In the genomic region with DNA sequence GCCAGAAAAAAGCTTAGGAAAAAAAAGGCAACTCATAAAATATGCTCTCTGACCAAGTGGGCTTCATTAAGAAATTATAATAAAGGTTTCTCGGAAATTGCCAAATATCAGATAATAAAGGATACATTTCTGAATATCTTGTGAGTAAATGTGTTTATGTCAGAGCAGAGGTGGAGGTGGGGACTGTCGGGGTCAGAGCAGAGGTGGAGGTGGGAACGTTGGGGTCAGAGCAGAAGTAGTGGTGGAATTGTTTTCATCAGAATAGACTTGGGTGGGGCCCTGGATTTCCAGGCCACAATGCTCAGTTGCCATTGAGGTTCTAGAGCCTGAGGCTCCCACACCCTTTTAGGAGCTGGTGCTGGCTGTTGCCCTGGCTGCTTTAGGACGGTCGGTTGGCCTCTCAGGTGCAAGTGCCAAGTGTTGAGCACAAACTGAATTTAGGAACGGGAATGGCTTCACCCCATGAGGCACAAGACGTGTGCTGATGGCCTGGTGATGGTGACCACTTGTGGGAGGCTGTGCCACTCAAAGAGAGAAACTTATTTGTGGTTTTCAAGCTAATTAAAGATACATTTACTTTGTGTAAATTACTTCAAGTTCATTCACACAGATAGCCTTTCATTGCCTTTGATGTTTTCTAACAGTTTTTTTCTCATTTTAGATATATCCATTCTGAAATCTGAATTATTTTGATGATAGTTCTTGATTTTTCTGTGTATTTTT, we compare ENCODE assay signal across 9 cellular contexts.
A peak's percentile ranks its signal among the peaks of the same experiment; 100 is the strongest.
DNase-seq lines count a peak whose midpoint lies in the region; ATAC-seq, FAIRE-seq and TF ChIP-seq lines count a peak whose summit lies in the region.
"Had no signal": no experiment of that assay in that cellular context is flagged by ENCODE, and none has a peak within 500 bp of the region (broad histone marks: within the 10 kb centered on the region; RNA-seq: fewer than 3 reads in every experiment).

No MANE protein-coding gene starts in this region.

- peak; percentile 54 for FAIRE-seq in astrocyte (lab: Jason Lieb, UNC)
- peak; percentile 58 for FAIRE-seq in keratinocyte (lab: Jason Lieb, UNC)

- H3K27me3 ChIP-seq in MM.1S (replicated peaks; ENCODE audit: insufficient read depth, low read length) (no peaks in the 10 kb centered on the region), astrocyte (ENCODE audit: insufficient read depth, low read length) (no peaks in the 10 kb centered on the region), keratinocyte (ENCODE audit: control insufficient read depth, extremely low read depth, insufficient read depth, low read length) (peaks cover 3% of the 10 kb centered on the region), upper lobe of left lung (no peaks in the 10 kb centered on the region)

- no peaks in the 10 kb centered on the region for H3K9me1 ChIP-seq in keratinocyte (ENCODE audit: control insufficient read depth, extremely low read depth, insufficient read depth, low read length)

- H3K4me1 ChIP-seq in MM.1S (ENCODE audit: low read length) (peaks cover 21% of the 10 kb centered on the region), astrocyte (ENCODE audit: insufficient read depth, low read length) (peaks cover 6% of the 10 kb centered on the region), keratinocyte (ENCODE audit: control insufficient read depth, extremely low read depth, insufficient read depth, low read length) (peaks cover 7% of the 10 kb centered on the region), upper lobe of left lung (peaks cover 0 to 5% (median 0%) of the 10 kb centered on the region in 4 donors)

- peak in 3 of 4 experiments; percentile 12 to 37 (median 32) for DNase-seq in activated naive CD4-positive, alpha-beta T cell (lab: John Stamatoyannopoulos, UW)
- no peak for DNase-seq in activated naive CD4-positive, alpha-beta T cell treated with Interleukin-2 at 50 U/mL for 16 hours
- DNase-seq in MM.1S (no peak), astrocyte (ENCODE audit: low read depth) (peak; percentile 20), keratinocyte (ENCODE audit: low read depth, low spot score) (no peak), upper lobe of left lung (peak in 1 of 2 donors; percentile 65), SKM-1 treated with dmso at 0.1 percent for 144 hours (lab: John Stamatoyannopoulos, UW; ENCODE audit: unreplicated experiment) (no peak)

- no peaks in the 10 kb centered on the region for H3K27me3 Mint-ChIP-seq in astrocyte (ENCODE audit: low read depth, unreplicated experiment)

- H3K79me2 ChIP-seq in MM.1S (ENCODE audit: low read length) (no peaks in the 10 kb centered on the region), astrocyte (ENCODE audit: insufficient read depth, low read length) (no peaks in the 10 kb centered on the region), keratinocyte (ENCODE audit: control insufficient read depth, insufficient read depth, low read length) (no peaks in the 10 kb centered on the region)

- H3K36me3 Mint-ChIP-seq in astrocyte (ENCODE audit: low read depth, unreplicated experiment) = no peaks in the 10 kb centered on the region

- H3K9me3 ChIP-seq in MM.1S (replicated peaks; ENCODE audit: insufficient read depth, low read length) (no peaks in the 10 kb centered on the region), astrocyte (ENCODE audit: insufficient read depth, low read depth, low read length) (no peaks in the 10 kb centered on the region), keratinocyte (ENCODE audit: control insufficient read depth, low read depth, low read length) (no peaks in the 10 kb centered on the region), upper lobe of left lung (no peaks in the 10 kb centered on the region)

- H3K4me3 ChIP-seq in MM.1S (ENCODE audit: low read length) (no peak overlapping the region), astrocyte (ENCODE audit: insufficient read depth, low read depth, low read length) (no peak overlapping the region), keratinocyte (ENCODE audit: control insufficient read depth in 2 of 3, extremely low read depth in 1 of 3, insufficient read depth in 2 of 3, low read depth in 1 of 3, low read length in 3 of 3) (no peak overlapping the region), upper lobe of left lung (no peak overlapping the region)

- H3K9ac ChIP-seq in MM.1S (ENCODE audit: low read length) (no peak overlapping the region), astrocyte (ENCODE audit: low read length) (no peak overlapping the region), keratinocyte (ENCODE audit: control insufficient read depth, extremely low read depth, insufficient read depth, low read length) (no peak overlapping the region)

- no peaks in the 10 kb centered on the region for H3K9me2 ChIP-seq in MM.1S (replicated peaks; ENCODE audit: insufficient read depth, low read length)

- H3F3A ChIP-seq in MM.1S (ENCODE audit: insufficient read depth, low read length) = no peaks in the 10 kb centered on the region; the same call in 1 of the 2 replicates

- H3K36me3 ChIP-seq in MM.1S (replicated peaks; ENCODE audit: insufficient read depth, low read length) (no peaks in the 10 kb centered on the region), astrocyte (ENCODE audit: insufficient read depth, low read length) (no peaks in the 10 kb centered on the region), keratinocyte (ENCODE audit: control insufficient read depth in 2 of 2, extremely low read depth in 1 of 2, insufficient read depth in 2 of 2, low read length in 2 of 2) (peaks cover 0 to 5% of the 10 kb centered on the region in 2 experiments), upper lobe of left lung (peaks cover 0 to 2% (median 0%) of the 10 kb centered on the region in 4 donors)

- TF ChIP-seq POLR2A in upper lobe of left lung (IDR thresholded peaks at IDR 0.05) = no peak

- H3K4me2 ChIP-seq in MM.1S (ENCODE audit: low read depth, low read length) (no peak overlapping the region), astrocyte (ENCODE audit: low read length) (no peak overlapping the region), keratinocyte (ENCODE audit: control insufficient read depth, extremely low read depth, insufficient read depth, low read depth, low read length) (no peak overlapping the region)

- dilution Hi-C loops in keratinocyte (cut with MboI; ENCODE audit: extremely low pct_ligation_motif_present, low sequenced_read_pairs) = no loop called here

- WGBS in upper lobe of left lung, 2 donors = 77 to 92% methylated on average over 7 of the region's 7 CpGs

- H2AFZ ChIP-seq in MM.1S (ENCODE audit: low read length) (no peak overlapping the region), astrocyte (ENCODE audit: low read depth, low read length) (no peak overlapping the region), keratinocyte (ENCODE audit: control insufficient read depth, low read length) (no peak overlapping the region)

- H3K9me3 Mint-ChIP-seq in astrocyte (ENCODE audit: unreplicated experiment) = no peaks in the 10 kb centered on the region

- H3K4me1 Mint-ChIP-seq in astrocyte (ENCODE audit: low read depth, unreplicated experiment) = peaks cover 13% of the 10 kb centered on the region

- TF ChIP-seq CTCF in MM.1S (IDR thresholded peaks at IDR 0.05; ENCODE audit: low read length) = no peak
- no peak for TF ChIP-seq CTCF in astrocyte (IDR thresholded peaks at IDR 0.05; ENCODE audit: insufficient read depth, low read depth, low read length)
- no peak for TF ChIP-seq CTCF in keratinocyte (optimal IDR thresholded peaks at IDR 0.05 in 1 of 3, IDR thresholded peaks at IDR 0.05 in 1 of 3, conservative IDR thresholded peaks at IDR 0.05 in 1 of 3; ENCODE audit: extremely low read depth in 1 of 3, insufficient read depth in 2 of 3, low read length in 3 of 3)
- TF ChIP-seq CTCF in upper lobe of left lung (IDR thresholded peaks at IDR 0.05) = no peak

- no peaks in the 10 kb centered on the region for H4K20me1 ChIP-seq in MM.1S (ENCODE audit: insufficient read depth, low read length)
- H4K20me1 ChIP-seq in astrocyte (ENCODE audit: insufficient read depth, low read length) = peaks cover 2% of the 10 kb centered on the region
- peaks cover 4% of the 10 kb centered on the region for H4K20me1 ChIP-seq in keratinocyte (ENCODE audit: control insufficient read depth, extremely low read depth, insufficient read depth, low read length)

- TF ChIP-seq EP300 in upper lobe of left lung (IDR thresholded peaks at IDR 0.05) = no peak

- peak overlapping the region; percentile 54; the same call in 1 of the 2 replicates for H3K27ac ChIP-seq in MM.1S (ENCODE audit: low read length)
- no peak overlapping the region for H3K27ac ChIP-seq in astrocyte (ENCODE audit: low read depth, low read length)
- H3K27ac ChIP-seq in keratinocyte (ENCODE audit: control insufficient read depth, insufficient read depth, low read length) = no peak overlapping the region
- no peak overlapping the region for H3K27ac ChIP-seq in upper lobe of left lung

- H3K4me3 Mint-ChIP-seq in astrocyte (ENCODE audit: unreplicated experiment) = no peak overlapping the region
- H3K4me3 Mint-ChIP-seq: T-helper 1 cell treated with Interleukin-12 subunit alpha and Interleukin-12 subunit beta and Interleukin-4 antibody, amounts not matched to agents 30 μg/mL and 1 μg/mL, for 36 hours had no signal

- no peak overlapping the region for H3K27ac Mint-ChIP-seq in astrocyte (ENCODE audit: unreplicated experiment)
- H3K27ac Mint-ChIP-seq: T-helper 1 cell treated with Interleukin-12 subunit alpha and Interleukin-12 subunit beta and Interleukin-4 antibody, amounts not matched to agents 30 μg/mL and 1 μg/mL, for 36 hours had no signal

- ATAC-seq in upper lobe of left lung (ENCODE audit: low FRiP score in 2 of 2) (peak; percentile 94), HG03565 (IDR thresholded peaks at IDR 0.05; ENCODE audit: unreplicated experiment) (no peak)

Comparison
In these comparisons a context has a peak if more than half of its experiments do, and no peak if none do; other contexts are left out.
1. DNase-seq: peak in activated naive CD4-positive, alpha-beta T cell (3 of 4) and astrocyte (single experiment); none in activated naive CD4-positive, alpha-beta T cell treated with Interleukin-2 at 50 U/mL for 16 hours (single experiment), MM.1S (single experiment), keratinocyte (single experiment) and SKM-1 treated with dmso at 0.1 percent for 144 hours (single experiment).